ENCODE assay signal across 25 cellular contexts in genomic region chr1:198003468-198003867, GRCh38.
"Had no signal": no experiment of that assay in that cellular context is flagged by ENCODE, and none has a peak within 500 bp of the region (broad histone marks: within the 10 kb centered on the region; RNA-seq: fewer than 3 reads in every experiment).

No MANE protein-coding gene starts in this region.

- H3K4me2 ChIP-seq: KMS-11, SK-N-SH had no signal

- H3K27me3 ChIP-seq: SJCRH30 had no signal

- H3K9ac ChIP-seq: KMS-11, SK-N-SH had no signal

- H3K4me3 ChIP-seq: SJCRH30 had no signal

- H3K36me3 ChIP-seq: SJCRH30, WERI-Rb-1 had no signal

- H3K27ac ChIP-seq: KMS-11, SJCRH30, WERI-Rb-1 had no signal

- ATAC-seq: activated CD4-positive, alpha-beta T cell treated with anti-CD3 and anti-CD28 coated beads for 36 hours; activated CD8-positive, alpha-beta T cell treated with anti-CD3 and anti-CD28 coated beads for 36 hours; activated T-cell treated with anti-CD3 and anti-CD28 coated beads, Interleukin-2, amount 50 U/mL, for 72 hours; Panc1; Right ventricle myocardium inferior had no signal

- H3K9me3 ChIP-seq: SJCRH30, SK-N-SH had no signal

- DNase-seq: activated CD4-positive, alpha-beta T cell treated with anti-CD3 and anti-CD28 coated beads for 36 hours; activated CD4-positive, alpha-beta T cell treated with anti-CD3 and anti-CD28 coated beads, Interleukin-2, amount 50 U/mL, for 1 hour; activated CD8-positive, alpha-beta memory T cell treated with anti-CD3 and anti-CD28 coated beads, Interleukin-2, amount 50 U/mL, for 4 hours; activated CD8-positive, alpha-beta T cell treated with anti-CD3 and anti-CD28 coated beads for 36 hours; activated gamma-delta T cell treated with Interleukin-2 at 50 U/mL for 16 hours; activated naive CD4-positive, alpha-beta T cell treated with anti-CD3 and anti-CD28 coated beads, Interleukin-2, amount 10 ng/mL, durations not matched to agents 7 days and 5 days; activated naive CD8-positive, alpha-beta T cell treated with anti-CD3 and anti-CD28 coated beads for 36 hours; activated T-cell treated with anti-CD3 and anti-CD28 coated beads, Interleukin-2, amount 50 U/mL, for 72 hours; caudate nucleus; MV-4-11; NCI-H1092 treated with DMSO at 0.1 percent for 48 hours; NCI-H1417 treated with DMSO at 0.1 percent for 48 hours; NCI-H1694 treated with DMSO at 0.1 percent for 48 hours; NCI-H2029 treated with DMSO at 0.1 percent for 48 hours; NCI-H510A treated with DMSO at 0.1 percent for 48 hours; NCI-H69; OCI-M1; RPMI8226; SJCRH30; SK-N-SH; T-helper 1 cell; WERI-Rb-1 had no signal

- H3K4me1 ChIP-seq: SJCRH30 had no signal
